Comparison of ENCODE assay signal across 8 cellular contexts in the genomic region with DNA sequence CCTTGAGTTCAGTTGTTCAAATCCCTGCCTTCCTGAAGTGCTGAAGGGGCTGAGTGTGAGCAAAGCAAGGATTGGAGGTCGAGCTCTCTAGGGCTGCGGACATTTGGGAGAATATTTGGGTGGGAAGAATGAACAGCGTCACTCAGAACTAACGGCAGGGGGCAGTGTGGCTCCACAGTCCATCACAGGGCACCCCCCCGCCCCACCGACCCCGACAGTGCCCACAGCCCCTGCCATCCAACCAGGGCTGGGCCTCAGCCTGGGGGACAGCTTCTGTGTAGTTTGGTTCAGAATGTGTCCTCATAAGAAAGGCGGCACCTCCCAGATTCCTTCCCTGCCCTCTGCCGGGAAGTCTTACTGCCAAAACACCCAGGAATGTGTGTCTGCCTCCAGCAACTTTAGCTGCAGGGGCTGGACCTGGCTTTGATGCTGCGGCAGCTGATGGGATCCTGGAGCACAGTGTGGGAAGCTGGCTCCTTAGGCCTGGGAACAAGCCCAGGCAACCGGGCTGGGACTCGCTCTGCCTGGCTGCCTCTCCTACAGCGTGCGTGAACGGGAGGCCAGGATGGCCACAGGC.
A peak's percentile ranks its signal among the peaks of the same experiment; 100 is the strongest.
DNase-seq lines count a peak whose midpoint lies in the region; ATAC-seq and TF ChIP-seq lines count a peak whose summit lies in the region.

No MANE protein-coding gene starts in this region.

- H3K79me2 ChIP-seq in neural cell (replicated peaks; ENCODE audit: insufficient read depth, low read length): no peaks in the 10 kb centered on the region

- H3F3A ChIP-seq in neural cell (ENCODE audit: insufficient read depth, low read length, poor library complexity, severe bottlenecking): no peaks in the 10 kb centered on the region

- no peak overlapping the region for H3K27ac ChIP-seq in neural cell (ENCODE audit: low read length)

- no peaks in the 10 kb centered on the region for H3K9me3 Mint-ChIP-seq in stimulated activated effector memory CD8-positive, alpha-beta T cell treated with anti-CD3 and anti-CD28 coated beads, Interleukin-12 subunit alpha, Interleukin-12 subunit beta, amount 100 ng/mL, for 72 hours

- TF ChIP-seq RAD21 in neural cell (conservative IDR thresholded peaks at IDR 0.05): peak; percentile 59

- H3K4me3 Mint-ChIP-seq in stimulated activated effector memory CD8-positive, alpha-beta T cell treated with anti-CD3 and anti-CD28 coated beads, Interleukin-12 subunit alpha, Interleukin-12 subunit beta, amount 100 ng/mL, for 72 hours: no peak overlapping the region

- no peaks in the 10 kb centered on the region for H3K36me3 Mint-ChIP-seq in stimulated activated effector memory CD8-positive, alpha-beta T cell treated with anti-CD3 and anti-CD28 coated beads, Interleukin-12 subunit alpha, Interleukin-12 subunit beta, amount 100 ng/mL, for 72 hours

- H3K9me3 ChIP-seq in neural cell (ENCODE audit: low read length): no peaks in the 10 kb centered on the region

- ATAC-seq in HG02610 (IDR thresholded peaks at IDR 0.05; ENCODE audit: unreplicated experiment) (no peak), GM18520 (IDR thresholded peaks at IDR 0.05; ENCODE audit: unreplicated experiment) (no peak)
- ATAC-seq in stimulated activated effector memory CD8-positive, alpha-beta T cell treated with anti-CD3 and anti-CD28 coated beads, Interleukin-12 subunit alpha, Interleukin-12 subunit beta, amount 100 ng/mL, for 72 hours: no peak

- no peak overlapping the region for H3K27ac Mint-ChIP-seq in stimulated activated effector memory CD8-positive, alpha-beta T cell treated with anti-CD3 and anti-CD28 coated beads, Interleukin-12 subunit alpha, Interleukin-12 subunit beta, amount 100 ng/mL, for 72 hours

- no peaks in the 10 kb centered on the region for H4K20me1 ChIP-seq in neural cell (ENCODE audit: insufficient read depth)

- peak; percentile 94 for DNase-seq in GM03348 (ENCODE audit: low spot score)
- DNase-seq in Kasumi-1 (lab: John Stamatoyannopoulos, UW): peak; percentile 38 to 58
- peak; percentile 31 to 41 for DNase-seq in activated CD4-positive, alpha-beta T cell treated with anti-CD3 and anti-CD28 coated beads, Interleukin-2, amount 50 U/mL, for 48 hours
- DNase-seq in fibroblast of the aortic adventitia (ENCODE audit: low read depth): peak; percentile 100
- no peak for DNase-seq in stimulated activated effector memory CD8-positive, alpha-beta T cell treated with anti-CD3 and anti-CD28 coated beads, Interleukin-12 subunit alpha, Interleukin-12 subunit beta, amount 100 ng/mL, for 72 hours (ENCODE audit: low spot score in 2 of 2)

- TF ChIP-seq CTCF in fibroblast of the aortic adventitia (IDR thresholded peaks at IDR 0.05; ENCODE audit: insufficient read depth, low read length) (peak; percentile 73), neural cell (IDR thresholded peaks at IDR 0.05; ENCODE audit: poor library complexity, severe bottlenecking) (peak; percentile 55)

- no peak for TF ChIP-seq EP300 in neural cell (conservative IDR thresholded peaks at IDR 0.05; ENCODE audit: poor library complexity, severe bottlenecking)

- no peak overlapping the region for H3K4me3 ChIP-seq in fibroblast of the aortic adventitia (ENCODE audit: low read depth, low read length)
- no peak overlapping the region for H3K4me3 ChIP-seq in neural cell (ENCODE audit: low read length)

- H3K9me2 ChIP-seq in neural cell (ENCODE audit: insufficient read depth, low read length): no peaks in the 10 kb centered on the region

- no peak overlapping the region for H3K4me2 ChIP-seq in neural cell (ENCODE audit: low read length)

- no peaks in the 10 kb centered on the region for H3K36me3 ChIP-seq in neural cell (ENCODE audit: insufficient read depth, low read length)

- H3K4me1 Mint-ChIP-seq in stimulated activated effector memory CD8-positive, alpha-beta T cell treated with anti-CD3 and anti-CD28 coated beads, Interleukin-12 subunit alpha, Interleukin-12 subunit beta, amount 100 ng/mL, for 72 hours: no peaks in the 10 kb centered on the region

- no peak overlapping the region for H2AFZ ChIP-seq in neural cell (ENCODE audit: low read depth, low read length)

- no peaks in the 10 kb centered on the region for H3K27me3 ChIP-seq in neural cell (ENCODE audit: insufficient read depth, low read depth, low read length)

- no peak overlapping the region for H3K9ac ChIP-seq in neural cell (ENCODE audit: low read length)

TF ChIP-seq in neural cell, 6 proteins besides CTCF, POLR2A, EP300 and RAD21:
- TF ChIP-seq EZH2 (IDR thresholded peaks at IDR 0.05; ENCODE audit: borderline replicate concordance, insufficient read depth, low read length, poor library complexity, severe bottlenecking): no peak
- TF ChIP-seq, protein P1, sequence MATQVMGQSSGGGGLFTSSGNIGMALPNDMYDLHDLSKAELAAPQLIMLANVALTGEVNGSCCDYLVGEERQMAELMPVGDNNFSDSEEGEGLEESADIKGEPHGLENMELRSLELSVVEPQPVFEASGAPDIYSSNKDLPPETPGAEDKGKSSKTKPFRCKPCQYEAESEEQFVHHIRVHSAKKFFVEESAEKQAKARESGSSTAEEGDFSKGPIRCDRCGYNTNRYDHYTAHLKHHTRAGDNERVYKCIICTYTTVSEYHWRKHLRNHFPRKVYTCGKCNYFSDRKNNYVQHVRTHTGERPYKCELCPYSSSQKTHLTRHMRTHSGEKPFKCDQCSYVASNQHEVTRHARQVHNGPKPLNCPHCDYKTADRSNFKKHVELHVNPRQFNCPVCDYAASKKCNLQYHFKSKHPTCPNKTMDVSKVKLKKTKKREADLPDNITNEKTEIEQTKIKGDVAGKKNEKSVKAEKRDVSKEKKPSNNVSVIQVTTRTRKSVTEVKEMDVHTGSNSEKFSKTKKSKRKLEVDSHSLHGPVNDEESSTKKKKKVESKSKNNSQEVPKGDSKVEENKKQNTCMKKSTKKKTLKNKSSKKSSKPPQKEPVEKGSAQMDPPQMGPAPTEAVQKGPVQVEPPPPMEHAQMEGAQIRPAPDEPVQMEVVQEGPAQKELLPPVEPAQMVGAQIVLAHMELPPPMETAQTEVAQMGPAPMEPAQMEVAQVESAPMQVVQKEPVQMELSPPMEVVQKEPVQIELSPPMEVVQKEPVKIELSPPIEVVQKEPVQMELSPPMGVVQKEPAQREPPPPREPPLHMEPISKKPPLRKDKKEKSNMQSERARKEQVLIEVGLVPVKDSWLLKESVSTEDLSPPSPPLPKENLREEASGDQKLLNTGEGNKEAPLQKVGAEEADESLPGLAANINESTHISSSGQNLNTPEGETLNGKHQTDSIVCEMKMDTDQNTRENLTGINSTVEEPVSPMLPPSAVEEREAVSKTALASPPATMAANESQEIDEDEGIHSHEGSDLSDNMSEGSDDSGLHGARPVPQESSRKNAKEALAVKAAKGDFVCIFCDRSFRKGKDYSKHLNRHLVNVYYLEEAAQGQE (IDR thresholded peaks at IDR 0.05; ENCODE audit: borderline replicate concordance): no peak
- TF ChIP-seq TAF1 (IDR thresholded peaks at IDR 0.05; ENCODE audit: low read depth): no peak
- no peak for TF ChIP-seq POLR2AphosphoS5 (IDR thresholded peaks at IDR 0.05)
- peak; percentile 57 for TF ChIP-seq SMC3 (conservative IDR thresholded peaks at IDR 0.05; ENCODE audit: poor library complexity)

Comparison
In these comparisons a context has a peak if more than half of its experiments do, and no peak if none do; other contexts are left out.
1. DNase-seq: peak in GM03348 (single experiment), Kasumi-1 (2 of 2), activated CD4-positive, alpha-beta T cell treated with anti-CD3 and anti-CD28 coated beads, Interleukin-2, amount 50 U/mL, for 48 hours (2 of 2) and fibroblast of the aortic adventitia (single experiment); none in stimulated activated effector memory CD8-positive, alpha-beta T cell treated with anti-CD3 and anti-CD28 coated beads, Interleukin-12 subunit alpha, Interleukin-12 subunit beta, amount 100 ng/mL, for 72 hours (0 of 2).